ENCODE assay signal across 8 cellular contexts in genomic region chr7:131329176-131329570, GRCh38. TPM values are rescaled to one million over a fixed set of nuclear protein-coding genes. Genes with fewer than 3 reads are reported as not detected.
DNase-seq lines count a peak whose midpoint lies in the region; ATAC-seq and TF ChIP-seq lines count a peak whose summit lies in the region.

No MANE protein-coding gene starts in this region.

- no peak overlapping the region for H3K9ac ChIP-seq in HUES48 (ENCODE audit: low read depth, low read length)

- H3K9me3 ChIP-seq in HUES48 (ENCODE audit: control insufficient read depth, insufficient read depth, low read length) = no peaks in the 10 kb centered on the region
- no peaks in the 10 kb centered on the region for H3K9me3 ChIP-seq in mononuclear cell (ENCODE audit: low read depth, low read length)

- H3K36me3 ChIP-seq in HUES48 (ENCODE audit: control insufficient read depth, insufficient read depth, low read length) = no peaks in the 10 kb centered on the region

- H3K27me3 ChIP-seq in HUES48 (ENCODE audit: control insufficient read depth, insufficient read depth, low read length) (no peaks in the 10 kb centered on the region), mononuclear cell (ENCODE audit: insufficient read depth, low read length) (no peaks in the 10 kb centered on the region)

- H3K4me1 ChIP-seq in HUES48 (ENCODE audit: control insufficient read depth, insufficient read depth, low read length) (peaks cover 28% of the 10 kb centered on the region), mononuclear cell (ENCODE audit: insufficient read depth, low read length) (peaks cover 27% of the 10 kb centered on the region)

- no peak for TF ChIP-seq CTCF in cardiac fibroblast (IDR thresholded peaks at IDR 0.05; ENCODE audit: low read depth, low read length)

- DNase-seq in ACHN (peak; percentile 33), cardiac fibroblast (ENCODE audit: low read depth in 2 of 2) (peak; percentile 19 to 24), NCI-H345 (lab: John Stamatoyannopoulos, UW) (no peak), DMS153 treated with DMSO at 0.1 percent for 48 hours (lab: John Stamatoyannopoulos, UW; ENCODE audit: unreplicated experiment) (no peak), NCI-H187 (lab: John Stamatoyannopoulos, UW) (no peak)

- no peak overlapping the region for H3K27ac ChIP-seq in HUES48 (ENCODE audit: low read depth, low read length)

- in situ Hi-C loops in ACHN (cut with HindIII; ENCODE audit: low pct_ligation_motif_present, low pct_unique_long_range_greater_than_20kb, low sequenced_read_pairs) = no loop called here

- H3K4me3 ChIP-seq in HUES48 (ENCODE audit: low read depth, low read length) = peak overlapping the region; percentile 98
- peak overlapping the region; percentile 90 to 98 for H3K4me3 ChIP-seq in cardiac fibroblast (replicated peaks in 1 of 2; ENCODE audit: low read depth in 2 of 2, low read length in 2 of 2)
- peak overlapping the region; percentile 97 for H3K4me3 ChIP-seq in mononuclear cell (ENCODE audit: low read length)

- no peak for ATAC-seq in GM18861 (IDR thresholded peaks at IDR 0.05; ENCODE audit: unreplicated experiment)

RNA-seq across cellular contexts. Expression of gene MKLN1, which starts 1.5 kb away (rescaled TPM):
- total RNA-seq in mononuclear cell = 78.5 TPM

Comparison
In these comparisons a context has a peak if more than half of its experiments do, and no peak if none do; other contexts are left out.
1. DNase-seq: peak in ACHN (single experiment) and cardiac fibroblast (2 of 2); none in NCI-H345 (single experiment), DMS153 treated with DMSO at 0.1 percent for 48 hours (single experiment) and NCI-H187 (0 of 2).
2. Peak in every context shown above with its lines, with median percentiles within 50 percentile points of each other: H3K4me3 ChIP-seq.